Comparison of ENCODE assay signal across 20 cellular contexts in genomic region chr14:69086537-69086936, GRCh38.
DNase-seq lines count a peak whose midpoint lies in the region; ATAC-seq and TF ChIP-seq lines count a peak whose summit lies in the region.
"Had no signal": no experiment of that assay in that cellular context is flagged by ENCODE, and none has a peak within 500 bp of the region (broad histone marks: within the 10 kb centered on the region; RNA-seq: fewer than 3 reads in every experiment).

No MANE protein-coding gene starts in this region.

- no peaks in the 10 kb centered on the region for H4K20me1 ChIP-seq in hepatocyte (ENCODE audit: insufficient read depth, poor library complexity, severe bottlenecking)

- H3K4me1 ChIP-seq in hepatocyte (ENCODE audit: insufficient read depth) (peaks cover 35% of the 10 kb centered on the region), sigmoid colon (peaks cover 0 to 59% (median 50%) of the 10 kb centered on the region in 4 donors), vagina (peaks cover 37% of the 10 kb centered on the region)

- no peaks in the 10 kb centered on the region for H3K9me2 ChIP-seq in hepatocyte (replicated peaks; ENCODE audit: insufficient read depth)

- peaks cover 17% of the 10 kb centered on the region for H3K36me3 Mint-ChIP-seq in activated naive CD8-positive, alpha-beta T cell
- H3K36me3 Mint-ChIP-seq in activated naive CD8-positive, alpha-beta T cell treated with anti-CD3 and anti-CD28 coated beads for 36 hours = peaks cover 12% of the 10 kb centered on the region

- H3K27me3 ChIP-seq in hepatocyte = no peaks in the 10 kb centered on the region
- no peaks in the 10 kb centered on the region for H3K27me3 ChIP-seq in sigmoid colon
- no peaks in the 10 kb centered on the region for H3K27me3 ChIP-seq in vagina
- no peaks in the 10 kb centered on the region for H3K27me3 ChIP-seq in H7 (ENCODE audit: control insufficient read depth, insufficient read depth, low read length)

- peak overlapping the region; percentile 10 for H3K4me2 ChIP-seq in hepatocyte
- H3K4me2 ChIP-seq: A549 had no signal

- H3K4me3 Mint-ChIP-seq in activated naive CD8-positive, alpha-beta T cell = no peak overlapping the region
- H3K4me3 Mint-ChIP-seq in activated naive CD8-positive, alpha-beta T cell treated with anti-CD3 and anti-CD28 coated beads for 36 hours = no peak overlapping the region
- no peak overlapping the region for H3K4me3 Mint-ChIP-seq in stimulated activated naive CD8-positive, alpha-beta T cell treated with anti-CD3 and anti-CD28 coated beads, Interleukin-15, amount 100 ng/mL, for 72 hours
- H3K4me3 Mint-ChIP-seq: activated CD8-positive, alpha-beta T cell treated with anti-CD3 and anti-CD28 coated beads for 36 hours had no signal

- H2AFZ ChIP-seq in hepatocyte = no peak overlapping the region

- peak overlapping the region; percentile 12 for H3K27ac Mint-ChIP-seq in activated naive CD8-positive, alpha-beta T cell
- no peak overlapping the region for H3K27ac Mint-ChIP-seq in activated naive CD8-positive, alpha-beta T cell treated with anti-CD3 and anti-CD28 coated beads for 36 hours
- peak overlapping the region in 1 of 2 donors; percentile 24 for H3K27ac Mint-ChIP-seq in stimulated activated naive CD8-positive, alpha-beta T cell treated with anti-CD3 and anti-CD28 coated beads, Interleukin-15, amount 100 ng/mL, for 72 hours
- H3K27ac Mint-ChIP-seq: activated CD8-positive, alpha-beta T cell treated with anti-CD3 and anti-CD28 coated beads for 36 hours; activated T-helper 2 cell treated with anti-CD3 and anti-CD28 coated beads, Interferon-gamma antibody, Interleukin-2, Interleukin-4, amounts not matched to agents 10 μg/mL and 5 μg/mL and 100 μg/mL, durations not matched to agents 14 hours and 24 hours and 36 hours had no signal

- no peak for DNase-seq in activated naive CD8-positive, alpha-beta T cell treated with anti-CD3 and anti-CD28 coated beads for 36 hours
- DNase-seq in hepatocyte (ENCODE audit: low spot score) (no peak), sigmoid colon (no peak), vagina (ENCODE audit: extremely low spot score in 2 of 2) (no peak), H7 (no peak), SW 1271 (lab: John Stamatoyannopoulos, UW) (no peak)
- DNase-seq in stimulated activated naive CD8-positive, alpha-beta T cell treated with anti-CD3 and anti-CD28 coated beads, Interleukin-15, amount 100 ng/mL, for 72 hours = no peak
- DNase-seq: activated CD8-positive, alpha-beta T cell treated with anti-CD3 and anti-CD28 coated beads for 36 hours; amniotic stem cell; glutamatergic neuron; KBM-7; NCI-H2081; NCI-H510A treated with DMSO at 0.1 percent for 48 hours; right cardiac atrium; substantia nigra; T-helper 2 cell had no signal

- H3K79me2 ChIP-seq in hepatocyte = peaks cover 8% of the 10 kb centered on the region

- H3K27me3 Mint-ChIP-seq in activated naive CD8-positive, alpha-beta T cell = no peaks in the 10 kb centered on the region
- H3K27me3 Mint-ChIP-seq in activated naive CD8-positive, alpha-beta T cell treated with anti-CD3 and anti-CD28 coated beads for 36 hours = no peaks in the 10 kb centered on the region
- no peaks in the 10 kb centered on the region for H3K27me3 Mint-ChIP-seq in stimulated activated naive CD8-positive, alpha-beta T cell treated with anti-CD3 and anti-CD28 coated beads, Interleukin-15, amount 100 ng/mL, for 72 hours
- H3K27me3 Mint-ChIP-seq: activated CD8-positive, alpha-beta T cell treated with anti-CD3 and anti-CD28 coated beads for 36 hours had no signal

- H3K4me3 ChIP-seq in hepatocyte (no peak overlapping the region), sigmoid colon (no peak overlapping the region), vagina (no peak overlapping the region), H7 (ENCODE audit: insufficient read depth, low read depth, low read length) (no peak overlapping the region)
- H3K4me3 ChIP-seq: A549 had no signal

- TF ChIP-seq POLR2A in sigmoid colon (IDR thresholded peaks at IDR 0.05) = no peak
- TF ChIP-seq POLR2A in vagina (IDR thresholded peaks at IDR 0.05) = no peak

- no peaks in the 10 kb centered on the region for H3K36me3 ChIP-seq in hepatocyte (replicated peaks; ENCODE audit: insufficient read depth, low read depth)
- H3K36me3 ChIP-seq in sigmoid colon = peaks cover 0 to 37% (median 4%) of the 10 kb centered on the region in 4 donors
- peaks cover 0 to 29% of the 10 kb centered on the region in 2 donors for H3K36me3 ChIP-seq in vagina
- no peaks in the 10 kb centered on the region for H3K36me3 ChIP-seq in H7 (replicated peaks; ENCODE audit: control insufficient read depth, insufficient read depth, low read length)

- H3K27ac ChIP-seq in hepatocyte (peak overlapping the region; percentile 93), sigmoid colon (peak overlapping the region; percentile 83 to 88 (median 86)), vagina (peak overlapping the region; percentile 60)
- H3K27ac ChIP-seq: A549, HL-60 had no signal

- TF ChIP-seq CTCF in hepatocyte (IDR thresholded peaks at IDR 0.05; ENCODE audit: poor library complexity) (no peak), sigmoid colon (IDR thresholded peaks at IDR 0.05) (no peak), vagina (IDR thresholded peaks at IDR 0.05) (no peak)

- H3K9me3 ChIP-seq in hepatocyte (ENCODE audit: low read depth) (no peaks in the 10 kb centered on the region), sigmoid colon (no peaks in the 10 kb centered on the region), vagina (no peaks in the 10 kb centered on the region)
- H3K9me3 ChIP-seq: A549 had no signal

- H3K9me3 Mint-ChIP-seq in activated naive CD8-positive, alpha-beta T cell (ENCODE audit: low read depth) = no peaks in the 10 kb centered on the region
- H3K9me3 Mint-ChIP-seq in activated naive CD8-positive, alpha-beta T cell treated with anti-CD3 and anti-CD28 coated beads for 36 hours = no peaks in the 10 kb centered on the region
- no peaks in the 10 kb centered on the region for H3K9me3 Mint-ChIP-seq in stimulated activated naive CD8-positive, alpha-beta T cell treated with anti-CD3 and anti-CD28 coated beads, Interleukin-15, amount 100 ng/mL, for 72 hours
- H3K9me3 Mint-ChIP-seq: activated CD8-positive, alpha-beta T cell treated with anti-CD3 and anti-CD28 coated beads for 36 hours; activated T-helper 2 cell treated with anti-CD3 and anti-CD28 coated beads, Interferon-gamma antibody, Interleukin-2, Interleukin-4, amounts not matched to agents 10 μg/mL and 5 μg/mL and 100 μg/mL, durations not matched to agents 14 hours and 24 hours and 36 hours had no signal

- TF ChIP-seq EP300 in sigmoid colon (IDR thresholded peaks at IDR 0.05) = no peak

- peaks cover 2% of the 10 kb centered on the region for H3K4me1 Mint-ChIP-seq in activated naive CD8-positive, alpha-beta T cell (ENCODE audit: low read depth)
- peaks cover 16% of the 10 kb centered on the region for H3K4me1 Mint-ChIP-seq in activated naive CD8-positive, alpha-beta T cell treated with anti-CD3 and anti-CD28 coated beads for 36 hours
- peaks cover 21% of the 10 kb centered on the region for H3K4me1 Mint-ChIP-seq in stimulated activated naive CD8-positive, alpha-beta T cell treated with anti-CD3 and anti-CD28 coated beads, Interleukin-15, amount 100 ng/mL, for 72 hours

- intact Hi-C loops in sigmoid colon (cut with DNase I) (loop anchor here (5.0 kb wide), 1 partner anchor 39 kb away; no protein-coding TSS in a partner anchor), vagina (cut with DNase I) (loop anchor here (5.0 kb wide), 1 partner anchor 109 kb away; the partner anchor contains the start of gene ACTN1)

- WGBS in hepatocyte (ENCODE audit: low lambda C conversion rate, missing lambda C conversion rate) = 96% methylated on average over 3 of the region's 3 CpGs
- 92 to 94% methylated on average over 3 of the region's 3 CpGs for WGBS in sigmoid colon, 2 donors

- no peak for ATAC-seq in stimulated activated naive CD8-positive, alpha-beta T cell treated with anti-CD3 and anti-CD28 coated beads, Interleukin-15, amount 100 ng/mL, for 72 hours
- ATAC-seq: A549; activated CD8-positive, alpha-beta T cell treated with anti-CD3 and anti-CD28 coated beads for 36 hours had no signal
